32 cellular contexts compared by ENCODE assay signal in genomic region chr18:43061318-43061717, GRCh38. TPM values are rescaled to one million over a fixed set of nuclear protein-coding genes. Genes with fewer than 3 reads are reported as not detected.
"Had no signal": no experiment of that assay in that cellular context is flagged by ENCODE, and none has a peak within 500 bp of the region (broad histone marks: within the 10 kb centered on the region; RNA-seq: fewer than 3 reads in every experiment).

No MANE protein-coding gene starts in this region.

- H3K27ac Mint-ChIP-seq: naive thymus-derived CD4-positive, alpha-beta T cell; natural killer cell; nephron; progenitor cell of endocrine pancreas; stimulated activated memory B cell treated with anti-CD40 and anti-IgM and Interleukin-4, amounts not matched to agents 10 μg/mL and 1 μg/mL and 100 μg/mL, for 72 hours; stimulated activated naive CD8-positive, alpha-beta T cell treated with anti-CD3 and anti-CD28 coated beads, Interleukin-15, amount 100 ng/mL, for 72 hours; type B pancreatic cell had no signal

- H3K36me3 ChIP-seq: ovary, spleen, suprapubic skin, tibial artery, transverse colon, upper lobe of right lung, uterus had no signal

- H3K4me1 Mint-ChIP-seq: naive thymus-derived CD4-positive, alpha-beta T cell; natural killer cell; stimulated activated memory B cell treated with anti-CD40 and anti-IgM and Interleukin-4, amounts not matched to agents 10 μg/mL and 1 μg/mL and 100 μg/mL, for 72 hours; stimulated activated naive CD8-positive, alpha-beta T cell treated with anti-CD3 and anti-CD28 coated beads, Interleukin-15, amount 100 ng/mL, for 72 hours had no signal

- H3K36me3 Mint-ChIP-seq: naive thymus-derived CD4-positive, alpha-beta T cell; natural killer cell; stimulated activated memory B cell treated with anti-CD40 and anti-IgM and Interleukin-4, amounts not matched to agents 10 μg/mL and 1 μg/mL and 100 μg/mL, for 72 hours; type B pancreatic cell had no signal

- H3K9me3 ChIP-seq: ovary, psoas muscle, spleen, suprapubic skin, testis, tibial artery, transverse colon, upper lobe of right lung, uterus had no signal

- H3K27me3 ChIP-seq: ovary, spleen, suprapubic skin, testis, tibial artery, transverse colon, upper lobe of right lung, uterus had no signal

- H3K4me1 ChIP-seq: parathyroid adenoma, psoas muscle, spleen, suprapubic skin, testis, tibial artery, transverse colon, upper lobe of right lung, uterus had no signal

- DNase-seq: naive thymus-derived CD4-positive, alpha-beta T cell; natural killer cell; occipital lobe; ovary; psoas muscle; right cardiac atrium; spleen; stimulated activated CD4-positive, alpha-beta T cell treated with anti-CD3 and anti-CD28 coated beads, Interleukin-12 subunit alpha, Interleukin-12 subunit beta, amount 100 ng/mL, for 4 hours; stimulated activated CD4-positive, alpha-beta T cell treated with anti-CD3 and anti-CD28 coated beads, Interleukin-1b, Interleukin-23, amount 100 ng/mL, for 48 hours; stimulated activated CD4-positive, alpha-beta T cell treated with anti-CD3 and anti-CD28 coated beads, Interleukin-4, amount 100 ng/mL, for 1 hour; stimulated activated CD4-positive, alpha-beta T cell treated with anti-CD3 and anti-CD28 coated beads, Interleukin-4, amount 100 ng/mL, for 4 hours; stimulated activated CD8-positive, alpha-beta memory T cell treated with anti-CD3 and anti-CD28 coated beads, Interleukin-4, amount 100 ng/mL, for 48 hours; stimulated activated naive CD4-positive, alpha-beta T cell; stimulated activated naive CD8-positive, alpha-beta T cell treated with anti-CD3 and anti-CD28 coated beads, Interleukin-15, amount 100 ng/mL, for 72 hours; stimulated activated naive CD8-positive, alpha-beta T cell treated with anti-CD3 and anti-CD28 coated beads, Interleukin-15, Interleukin-2, amounts not matched to agents 100 U/mL and 50 U/mL, for 24 hours; substantia nigra; testis; tibial artery; transverse colon; upper lobe of right lung; uterus had no signal

- H3K4me3 Mint-ChIP-seq: naive thymus-derived CD4-positive, alpha-beta T cell; natural killer cell; nephron; stimulated activated memory B cell treated with anti-CD40 and anti-IgM and Interleukin-4, amounts not matched to agents 10 μg/mL and 1 μg/mL and 100 μg/mL, for 72 hours; stimulated activated naive CD8-positive, alpha-beta T cell treated with anti-CD3 and anti-CD28 coated beads, Interleukin-15, amount 100 ng/mL, for 72 hours; type B pancreatic cell had no signal

- ATAC-seq: naive thymus-derived CD4-positive, alpha-beta T cell; natural killer cell; psoas muscle; right cardiac atrium; sciatic nerve; stimulated activated memory B cell treated with anti-CD40 and anti-IgM and Interleukin-4, amounts not matched to agents 10 μg/mL and 1 μg/mL and 100 μg/mL, for 72 hours; stimulated activated naive CD8-positive, alpha-beta T cell treated with anti-CD3 and anti-CD28 coated beads, Interleukin-15, amount 100 ng/mL, for 72 hours; stimulated activated naive CD8-positive, alpha-beta T cell treated with anti-CD3 and anti-CD28 coated beads, Interleukin-15, Interleukin-2, amounts not matched to agents 100 U/mL and 50 U/mL, for 24 hours; upper lobe of right lung had no signal

- H3K4me2 ChIP-seq: smooth muscle cell had no signal

- H3K79me2 ChIP-seq: parathyroid adenoma had no signal

- H3K9ac ChIP-seq: parathyroid adenoma had no signal

- H3K27ac ChIP-seq: ovary, parathyroid adenoma, psoas muscle, skin epidermis, spleen, suprapubic skin, testis, tibial artery, transverse colon, upper lobe of right lung, uterus had no signal

- H3K9me3 Mint-ChIP-seq: nephron; stimulated activated memory B cell treated with anti-CD40 and anti-IgM and Interleukin-4, amounts not matched to agents 10 μg/mL and 1 μg/mL and 100 μg/mL, for 72 hours; type B pancreatic cell had no signal

- H2AFZ ChIP-seq: parathyroid adenoma had no signal

- H3K27me3 Mint-ChIP-seq: naive thymus-derived CD4-positive, alpha-beta T cell; progenitor cell of endocrine pancreas; stimulated activated memory B cell treated with anti-CD40 and anti-IgM and Interleukin-4, amounts not matched to agents 10 μg/mL and 1 μg/mL and 100 μg/mL, for 72 hours; stimulated activated naive CD8-positive, alpha-beta T cell treated with anti-CD3 and anti-CD28 coated beads, Interleukin-15, amount 100 ng/mL, for 72 hours; type B pancreatic cell had no signal

- H3K4me3 ChIP-seq: ovary, psoas muscle, skin epidermis, smooth muscle cell, spleen, suprapubic skin, testis, tibial artery, transverse colon, upper lobe of right lung, uterus had no signal

RNA-seq across cellular contexts. Expression of gene RIT2, which starts 54.2 kb away (rescaled TPM):
- total RNA-seq: naive thymus-derived CD4-positive, alpha-beta T cell; natural killer cell; osteoblast; ovary; progenitor cell of endocrine pancreas; psoas muscle; renal cortical epithelial cell; right cardiac atrium; sciatic nerve; smooth muscle cell; spleen; suprapubic skin; testis; transverse colon; upper lobe of right lung; uterus had no signal
